ENCODE assay signal across 17 cellular contexts in the genomic region with DNA sequence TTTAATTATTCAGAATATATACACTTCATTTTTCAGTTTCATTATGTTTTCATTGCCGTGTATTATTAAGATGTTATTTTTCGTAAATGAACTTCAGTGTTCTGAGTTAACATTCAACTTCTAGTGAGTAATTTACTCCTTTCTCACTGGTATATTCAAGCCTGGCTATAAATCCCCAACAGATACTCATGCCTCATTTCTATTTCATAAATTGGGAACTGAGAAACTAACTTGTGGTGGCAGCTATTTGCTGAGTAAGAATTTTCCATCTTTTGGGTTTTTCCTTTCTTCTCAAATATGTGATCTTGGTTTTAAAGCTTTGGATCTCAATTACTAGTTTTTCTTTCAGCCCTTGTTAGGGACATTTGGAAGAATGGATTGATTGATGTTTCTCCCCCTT.
A peak's percentile ranks its signal among the peaks of the same experiment; 100 is the strongest.
DNase-seq lines count a peak whose midpoint lies in the region; ATAC-seq and TF ChIP-seq lines count a peak whose summit lies in the region.
"Had no signal": no experiment of that assay in that cellular context is flagged by ENCODE, and none has a peak within 500 bp of the region (broad histone marks: within the 10 kb centered on the region; RNA-seq: fewer than 3 reads in every experiment).

No MANE protein-coding gene starts in this region.

- H3K27me3 ChIP-seq in OCI-LY3 (ENCODE audit: low read depth, low read length) (no peaks in the 10 kb centered on the region), H9 (ENCODE audit: insufficient read depth, low read length) (no peaks in the 10 kb centered on the region)
- H3K27me3 ChIP-seq: ascending aorta, esophagus muscularis mucosa had no signal

- H2BK20ac ChIP-seq in H9 (ENCODE audit: low read depth, low read length, poor library complexity, severe bottlenecking), result no peak overlapping the region

- peaks cover 9% of the 10 kb centered on the region for H3K36me3 ChIP-seq in OCI-LY3 (replicated peaks; ENCODE audit: low read depth, low read length)
- H3K36me3 ChIP-seq: ascending aorta, esophagus muscularis mucosa had no signal

- H4K20me1 ChIP-seq in OCI-LY3 (ENCODE audit: insufficient read depth, low read length) (no peaks in the 10 kb centered on the region), H9 (ENCODE audit: control insufficient read depth, insufficient read depth, insufficient read length) (no peaks in the 10 kb centered on the region)

- peak; percentile 82 for ATAC-seq in GM18508 (IDR thresholded peaks at IDR 0.05; ENCODE audit: insufficient read depth, unreplicated experiment)
- ATAC-seq in GM21423 (IDR thresholded peaks at IDR 0.05; ENCODE audit: unreplicated experiment), result peak; percentile 76
- peak; percentile 81 for ATAC-seq in HG02938 (IDR thresholded peaks at IDR 0.05; ENCODE audit: unreplicated experiment)
- ATAC-seq: PC-3, SK-N-SH treated with all-trans-retinoic acid at 6 μM for 48 hours had no signal

- no peak overlapping the region for H2BK12ac ChIP-seq in H9 (ENCODE audit: insufficient read length, low read depth, low read length)

- H3K9me3 Mint-ChIP-seq in H9, result no peaks in the 10 kb centered on the region; a peak in 2 of 5 replicates

- no peak overlapping the region for H4K5ac ChIP-seq in H9 (ENCODE audit: insufficient read length, low read depth, low read length)

- H3T11ph ChIP-seq in H9 (ENCODE audit: low read length), result no peak overlapping the region

- H3K18ac ChIP-seq in H9 (ENCODE audit: insufficient read length, low read depth, low read length), result no peak overlapping the region

- H3K79me2 ChIP-seq in OCI-LY3 (ENCODE audit: low read length) (no peaks in the 10 kb centered on the region), H9 (ENCODE audit: insufficient read depth, low read length) (no peaks in the 10 kb centered on the region)

- no peak overlapping the region for H3K4me3 Mint-ChIP-seq in H9
- H3K4me3 Mint-ChIP-seq: dendritic cell treated with granulocyte-macrophage colony-stimulating factor and Interleukin-4, amounts not matched to agents 40 ng/mL and 50 ng/mL, for 4 days had no signal

- DNase-seq in medulla oblongata (ENCODE audit: extremely low spot score) (no peak), ecto neural progenitor cell (ENCODE audit: low spot score) (no peak), H9 (no peak)
- no peak for DNase-seq in stimulated activated naive CD4-positive, alpha-beta T cell treated with Interleukin-2 at 50 U/mL for 16 hours (lab: John Stamatoyannopoulos, UW)
- DNase-seq: activated CD8-positive, alpha-beta memory T cell treated with anti-CD3 and anti-CD28 coated beads for 24 hours; activated effector memory CD4-positive, alpha-beta T cell treated with Interleukin-2 at 50 U/mL for 16 hours; NCI-H146; NCI-H510A; PC-3 had no signal

- H3K56ac ChIP-seq in H9 (ENCODE audit: insufficient read length, low read depth, low read length), result no peak overlapping the region

- H3K79me1 ChIP-seq in H9 (ENCODE audit: insufficient read depth, low read depth, low read length, poor library complexity, severe bottlenecking), result no peaks in the 10 kb centered on the region

- no peaks in the 10 kb centered on the region for H3K9me3 ChIP-seq in OCI-LY3 (ENCODE audit: insufficient read depth, low read length)
- H3K9me3 ChIP-seq in H9 (ENCODE audit: control insufficient read depth, low read depth, low read length), result no peaks in the 10 kb centered on the region
- H3K9me3 ChIP-seq: ascending aorta, esophagus muscularis mucosa had no signal

- H4K91ac ChIP-seq in H9 (ENCODE audit: insufficient read length, low read depth, low read length), result no peak overlapping the region

- H3K4me2 ChIP-seq in OCI-LY3 (ENCODE audit: low read length), result peak overlapping the region; percentile 65
- H3K4me2 ChIP-seq in H9 (ENCODE audit: insufficient read depth, insufficient read length, low read length), result no peak overlapping the region

- H2BK5ac ChIP-seq in H9 (ENCODE audit: insufficient read length, low read length), result no peak overlapping the region

- peak overlapping the region; percentile 15 for H3K4me3 ChIP-seq in OCI-LY3 (ENCODE audit: low read length)
- H3K4me3 ChIP-seq: ascending aorta, esophagus muscularis mucosa had no signal

- no peak overlapping the region for H2AK5ac ChIP-seq in H9 (ENCODE audit: insufficient read length, low read length)

- H3K27me3 Mint-ChIP-seq in H9 (ENCODE audit: low read depth), result no peaks in the 10 kb centered on the region
- H3K27me3 Mint-ChIP-seq: dendritic cell treated with granulocyte-macrophage colony-stimulating factor and Interleukin-4, amounts not matched to agents 40 ng/mL and 50 ng/mL, for 4 days had no signal

- peaks cover 3 to 12% (median 9%) of the 10 kb centered on the region in 3 experiments; a peak in 4 of 7 replicates for H3K36me3 Mint-ChIP-seq in H9 (ENCODE audit: insufficient read depth in 1 of 3, low read depth in 3 of 3)

- peak overlapping the region; percentile 76 for H3K27ac ChIP-seq in OCI-LY3 (ENCODE audit: low read length)
- no peak overlapping the region for H3K27ac ChIP-seq in H9 (ENCODE audit: insufficient read length, low read depth, low read length)
- H3K27ac ChIP-seq: ascending aorta, esophagus muscularis mucosa had no signal

- no peak overlapping the region for H3K23ac ChIP-seq in H9 (ENCODE audit: insufficient read length, low read depth, low read length)

- H4K8ac ChIP-seq in H9 (replicated peaks; ENCODE audit: insufficient read length, low read depth, low read length), result no peak overlapping the region

- no peak overlapping the region for H2BK15ac ChIP-seq in H9 (ENCODE audit: low read depth, low read length)

- H2BK120ac ChIP-seq in H9 (ENCODE audit: low read depth, low read length, poor library complexity, severe bottlenecking), result no peak overlapping the region

- H3K23me2 ChIP-seq in H9 (ENCODE audit: insufficient read length, low read depth, low read length, poor library complexity, severe bottlenecking), result no peaks in the 10 kb centered on the region

- no peaks in the 10 kb centered on the region for H3K4me1 Mint-ChIP-seq in H9

- no peak overlapping the region for H3K14ac ChIP-seq in H9 (ENCODE audit: insufficient read depth, low read length)

- H2AFZ ChIP-seq in OCI-LY3 (ENCODE audit: low read depth, low read length), result no peak overlapping the region
- no peak overlapping the region for H2AFZ ChIP-seq in H9 (ENCODE audit: low read length)

- no peak for TF ChIP-seq CTCF in OCI-LY3 (IDR thresholded peaks at IDR 0.05; ENCODE audit: low read depth, low read length)
- no peak for TF ChIP-seq CTCF in H9 (conservative IDR thresholded peaks at IDR 0.05)

- no CpG with 5 or more reads among the region's 2 CpGs for WGBS in H9 (ENCODE audit: extremely low coverage, insufficient read length, low lambda C conversion rate)

- H3K4ac ChIP-seq in H9 (ENCODE audit: low read depth, low read length), result no peak overlapping the region

- peak overlapping the region; percentile 25; the same call in 1 of the 2 replicates for H3K9ac ChIP-seq in OCI-LY3 (ENCODE audit: low read length)
- H3K9ac ChIP-seq in H9 (ENCODE audit: extremely low read depth, insufficient read length, low read length), result no peak overlapping the region

- peaks cover 29% of the 10 kb centered on the region for H3K4me1 ChIP-seq in OCI-LY3 (ENCODE audit: low read length)
- no peaks in the 10 kb centered on the region for H3K4me1 ChIP-seq in H9 (ENCODE audit: insufficient read depth, low read length)
- H3K4me1 ChIP-seq: ascending aorta, esophagus muscularis mucosa had no signal

- no peak overlapping the region for H3K27ac Mint-ChIP-seq in H9
- H3K27ac Mint-ChIP-seq: dendritic cell treated with granulocyte-macrophage colony-stimulating factor and Interleukin-4, amounts not matched to agents 40 ng/mL and 50 ng/mL, for 4 days had no signal
